In genomic region chr10:124100124-124100523, GRCh38 we compare ENCODE assay signal across 29 cellular contexts. TPM values are rescaled to one million over a fixed set of nuclear protein-coding genes. Genes with fewer than 3 reads are reported as not detected.
"Had no signal": no experiment of that assay in that cellular context is flagged by ENCODE, and none has a peak within 500 bp of the region (broad histone marks: within the 10 kb centered on the region; RNA-seq: fewer than 3 reads in every experiment).

No MANE protein-coding gene starts in this region.

- H3K9me3 ChIP-seq: gastrocnemius medialis had no signal

- H3K36me3 Mint-ChIP-seq: activated CD4-positive, alpha-beta memory T cell treated with anti-CD3 and anti-CD28 coated beads for 36 hours; activated CD8-positive, alpha-beta memory T cell treated with anti-CD3 and anti-CD28 coated beads, Interleukin-2, amount 10 ng/mL, durations not matched to agents 7 days and 5 days; activated naive CD4-positive, alpha-beta T cell treated with anti-CD3 and anti-CD28 coated beads, Interleukin-2, amount 10 ng/mL, durations not matched to agents 7 days and 5 days; activated naive CD8-positive, alpha-beta T cell treated with anti-CD3 and anti-CD28 coated beads, Interleukin-2, amount 10 ng/mL, durations not matched to agents 7 days and 5 days had no signal

- H3K4me3 Mint-ChIP-seq: activated CD4-positive, alpha-beta memory T cell treated with anti-CD3 and anti-CD28 coated beads for 36 hours; activated CD4-positive, alpha-beta T cell treated with anti-CD3 and anti-CD28 coated beads for 36 hours; activated CD4-positive, alpha-beta T cell treated with anti-CD3 and anti-CD28 coated beads, Interleukin-2, amount 10 ng/mL, durations not matched to agents 24 days and 14 days; activated CD8-positive, alpha-beta memory T cell treated with anti-CD3 and anti-CD28 coated beads, Interleukin-2, amount 10 ng/mL, durations not matched to agents 7 days and 5 days; activated CD8-positive, alpha-beta T cell treated with anti-CD3 and anti-CD28 coated beads, Interleukin-2, amount 10 ng/mL, durations not matched to agents 7 days and 5 days; activated naive CD4-positive, alpha-beta T cell treated with anti-CD3 and anti-CD28 coated beads, Interleukin-2, amount 10 ng/mL, durations not matched to agents 7 days and 5 days; activated naive CD8-positive, alpha-beta T cell treated with anti-CD3 and anti-CD28 coated beads, Interleukin-2, amount 10 ng/mL, durations not matched to agents 7 days and 5 days; activated T-helper 1 cell treated with anti-CD3 and anti-CD28 coated beads, Interleukin-12 subunit alpha, Interleukin-12 subunit beta, Interleukin-2, Interleukin-4 antibody, amounts not matched to agents 30 ng/mL and 10 ng/mL and 1 ng/mL, durations not matched to agents 14 hours and 24 hours and 36 hours; central memory CD8-positive, alpha-beta T cell; effector memory CD8-positive, alpha-beta T cell had no signal

- ATAC-seq: activated CD8-positive, alpha-beta memory T cell treated with anti-CD3 and anti-CD28 coated beads, Interleukin-2, amount 10 ng/mL, durations not matched to agents 7 days and 5 days; activated CD8-positive, alpha-beta T cell treated with anti-CD3 and anti-CD28 coated beads, Interleukin-2, amount 10 ng/mL, durations not matched to agents 7 days and 5 days; effector memory CD8-positive, alpha-beta T cell; foreskin keratinocyte; gastrocnemius medialis had no signal

- H3K9me3 Mint-ChIP-seq: activated CD4-positive, alpha-beta T cell treated with anti-CD3 and anti-CD28 coated beads, Interleukin-2, amount 10 ng/mL, durations not matched to agents 24 days and 14 days; activated T-helper 2 cell treated with anti-CD3 and anti-CD28 coated beads, Interferon-gamma antibody, Interleukin-2, Interleukin-4, amounts not matched to agents 10 μg/mL and 5 μg/mL and 100 μg/mL, durations not matched to agents 14 hours and 24 hours and 36 hours; central memory CD8-positive, alpha-beta T cell; effector memory CD8-positive, alpha-beta T cell had no signal

- H3K4me3 ChIP-seq: coronary artery, esophagus muscularis mucosa, gastrocnemius medialis had no signal

- H3K4me1 Mint-ChIP-seq: activated CD4-positive, alpha-beta T cell treated with anti-CD3 and anti-CD28 coated beads for 36 hours; activated CD4-positive, alpha-beta T cell treated with anti-CD3 and anti-CD28 coated beads, Interleukin-2, amount 10 ng/mL, durations not matched to agents 24 days and 14 days; activated CD8-positive, alpha-beta memory T cell treated with anti-CD3 and anti-CD28 coated beads, Interleukin-2, amount 10 ng/mL, durations not matched to agents 7 days and 5 days; activated naive CD4-positive, alpha-beta T cell treated with anti-CD3 and anti-CD28 coated beads, Interleukin-2, amount 10 ng/mL, durations not matched to agents 7 days and 5 days; activated naive CD8-positive, alpha-beta T cell treated with anti-CD3 and anti-CD28 coated beads, Interleukin-2, amount 10 ng/mL, durations not matched to agents 7 days and 5 days; central memory CD8-positive, alpha-beta T cell had no signal

- DNase-seq: activated CD4-positive, alpha-beta memory T cell treated with anti-CD3 and anti-CD28 coated beads for 36 hours; activated CD4-positive, alpha-beta T cell treated with anti-CD3 and anti-CD28 coated beads for 36 hours; activated CD4-positive, alpha-beta T cell treated with anti-CD3 and anti-CD28 coated beads, Interleukin-2, amount 10 ng/mL, durations not matched to agents 24 days and 14 days; activated CD4-positive, CD25-positive, alpha-beta regulatory T cell; activated CD4-positive, CD25-positive, alpha-beta regulatory T cell treated with anti-CD3 and anti-CD28 coated beads, Interleukin-2, amount 50 U/mL, for 72 hours; activated CD8-positive, alpha-beta memory T cell treated with anti-CD3 and anti-CD28 coated beads, Interleukin-2, amount 10 ng/mL, durations not matched to agents 7 days and 5 days; activated CD8-positive, alpha-beta memory T cell treated with anti-CD3 and anti-CD28 coated beads, Interleukin-2, amount 50 U/mL, for 4 hours; activated CD8-positive, alpha-beta T cell treated with anti-CD3 and anti-CD28 coated beads, Interleukin-2, amount 10 ng/mL, durations not matched to agents 7 days and 5 days; activated effector memory CD4-positive, alpha-beta T cell treated with anti-CD3 and anti-CD28 coated beads, Interleukin-2, amount 50 U/mL, for 16 hours; activated naive CD4-positive, alpha-beta T cell treated with anti-CD3 and anti-CD28 coated beads, Interleukin-2, amount 10 ng/mL, durations not matched to agents 7 days and 5 days; activated naive CD8-positive, alpha-beta T cell treated with anti-CD3 and anti-CD28 coated beads, Interleukin-2, amount 10 ng/mL, durations not matched to agents 7 days and 5 days; activated T-cell treated with anti-CD3 and anti-CD28 coated beads, Interleukin-2, amount 50 U/mL, for 1 hour; activated T-cell treated with anti-CD3 and anti-CD28 coated beads, Interleukin-2, amount 50 U/mL, for 48 hours; brain microvascular endothelial cell; dermis blood vessel endothelial cell; effector CD4-positive, alpha-beta T cell; effector memory CD8-positive, alpha-beta T cell; erythroblast; foreskin keratinocyte; gastrocnemius medialis; glutamatergic neuron; T-helper 2 cell had no signal

- H3K27ac Mint-ChIP-seq: activated CD4-positive, alpha-beta memory T cell treated with anti-CD3 and anti-CD28 coated beads for 36 hours; activated CD4-positive, alpha-beta T cell treated with anti-CD3 and anti-CD28 coated beads for 36 hours; activated CD4-positive, alpha-beta T cell treated with anti-CD3 and anti-CD28 coated beads, Interleukin-2, amount 10 ng/mL, durations not matched to agents 24 days and 14 days; activated CD8-positive, alpha-beta memory T cell treated with anti-CD3 and anti-CD28 coated beads, Interleukin-2, amount 10 ng/mL, durations not matched to agents 7 days and 5 days; activated CD8-positive, alpha-beta T cell treated with anti-CD3 and anti-CD28 coated beads, Interleukin-2, amount 10 ng/mL, durations not matched to agents 7 days and 5 days; activated naive CD4-positive, alpha-beta T cell treated with anti-CD3 and anti-CD28 coated beads, Interleukin-2, amount 10 ng/mL, durations not matched to agents 7 days and 5 days; activated naive CD4-positive, alpha-beta T cell treated with anti-CD3 and anti-CD28 coated beads, Interleukin-2, amount 50 U/mL, for 72 hours; activated naive CD8-positive, alpha-beta T cell treated with anti-CD3 and anti-CD28 coated beads, Interleukin-2, amount 10 ng/mL, durations not matched to agents 7 days and 5 days; activated T-helper 2 cell treated with anti-CD3 and anti-CD28 coated beads, Interferon-gamma antibody, Interleukin-2, Interleukin-4, amounts not matched to agents 10 μg/mL and 5 μg/mL and 100 μg/mL, durations not matched to agents 14 hours and 24 hours and 36 hours; effector memory CD8-positive, alpha-beta T cell had no signal

- H3K27ac ChIP-seq: brain microvascular endothelial cell, coronary artery, esophagus muscularis mucosa, foreskin keratinocyte, gastrocnemius medialis had no signal

- H3K27me3 ChIP-seq: esophagus muscularis mucosa, gastrocnemius medialis had no signal

- H3K36me3 ChIP-seq: brain microvascular endothelial cell, esophagus muscularis mucosa, gastrocnemius medialis had no signal

RNA-seq across cellular contexts. Expression of gene CHST15, which starts 6.7 kb away (rescaled TPM):
- total RNA-seq: activated CD8-positive, alpha-beta memory T cell treated with anti-CD3 and anti-CD28 coated beads for 36 hours; activated CD8-positive, alpha-beta T cell treated with anti-CD3 and anti-CD28 coated beads, Interleukin-2, amount 10 ng/mL, durations not matched to agents 7 days and 5 days; activated T-helper 2 cell treated with anti-CD3 and anti-CD28 coated beads, Interferon-gamma antibody, Interleukin-2, Interleukin-4, amounts not matched to agents 10 μg/mL and 5 μg/mL and 100 μg/mL, durations not matched to agents 14 hours and 24 hours and 36 hours had no signal
